Comparison of ENCODE assay signal across 1 cellular context in genomic region chr20:884983-885952, GRCh38.
TF ChIP-seq lines count a peak whose summit lies in the region.

No MANE protein-coding gene starts in this region.

TF ChIP-seq in WTC11, 78 proteins besides CTCF, POLR2A, EP300 and RAD21 (continued from another document):
- no peak for TF ChIP-seq ZBTB43 (CRISPR knock-in tag; IDR thresholded peaks at IDR 0.05)
- TF ChIP-seq ZBTB21 (CRISPR knock-in tag; IDR thresholded peaks at IDR 0.05; ENCODE audit: borderline replicate concordance) = peak; percentile 80; the same call in 1 of the 2 replicates
- TF ChIP-seq SOX15 (CRISPR knock-in tag; IDR thresholded peaks at IDR 0.05) = no peak
- TF ChIP-seq, protein P1, sequence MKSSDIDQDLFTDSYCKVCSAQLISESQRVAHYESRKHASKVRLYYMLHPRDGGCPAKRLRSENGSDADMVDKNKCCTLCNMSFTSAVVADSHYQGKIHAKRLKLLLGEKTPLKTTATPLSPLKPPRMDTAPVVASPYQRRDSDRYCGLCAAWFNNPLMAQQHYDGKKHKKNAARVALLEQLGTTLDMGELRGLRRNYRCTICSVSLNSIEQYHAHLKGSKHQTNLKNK (CRISPR knock-in tag; IDR thresholded peaks at IDR 0.05) = no peak
- TF ChIP-seq ATF1 (CRISPR knock-in tag; IDR thresholded peaks at IDR 0.05) = no peak
